Comparison of ENCODE assay signal across 10 cellular contexts in the genomic region with DNA sequence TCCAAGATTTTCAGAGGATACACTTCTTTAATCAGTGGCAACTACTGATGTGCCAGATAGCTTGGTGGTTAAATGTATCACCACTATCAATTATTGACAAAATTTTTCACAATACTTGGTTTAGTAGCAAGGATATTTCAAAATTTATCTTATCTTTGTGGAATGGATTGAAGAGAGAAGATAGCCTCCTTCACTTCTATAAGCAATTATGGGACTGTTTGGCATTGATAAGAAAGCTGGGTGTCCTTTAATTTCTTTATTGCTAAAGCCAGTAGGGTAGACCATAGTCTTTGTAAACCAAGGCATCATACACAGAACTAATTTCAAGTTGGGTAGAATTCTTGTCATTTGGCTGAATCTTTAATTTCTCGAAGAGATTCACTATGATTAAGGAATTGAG. TPM values are rescaled to one million over a fixed set of nuclear protein-coding genes. Genes with fewer than 3 reads are reported as not detected.
"Had no signal": no experiment of that assay in that cellular context is flagged by ENCODE, and none has a peak within 500 bp of the region (broad histone marks: within the 10 kb centered on the region; RNA-seq: fewer than 3 reads in every experiment).

No MANE protein-coding gene starts in this region.

- FAIRE-seq: HepG2 had no signal

- H3K36me3 ChIP-seq: HAP-1 had no signal

- H3K9ac ChIP-seq: GM23248 had no signal

- H3K27ac ChIP-seq: GM23248, HL-60 had no signal

- H3K4me3 Mint-ChIP-seq: HFFc6, IgD-negative memory B cell had no signal

- H3K4me3 ChIP-seq: GM23248, HAP-1 had no signal

- ATAC-seq: HCT116, HepG2 had no signal

- DNase-seq: GM23248, GOT3, H7, HFFc6, KG1 had no signal

- H3K9me3 ChIP-seq: HAP-1 had no signal

- H3K36me3 Mint-ChIP-seq: IgD-negative memory B cell had no signal

- H3K27ac Mint-ChIP-seq: HFFc6, IgD-negative memory B cell had no signal

- H2AFZ ChIP-seq: GM23248 had no signal

- H3K9me3 Mint-ChIP-seq: HFFc6, IgD-negative memory B cell had no signal

RNA-seq across cellular contexts. Expression of gene RNF182, which starts 4.9 kb away (rescaled TPM):
- total RNA-seq: HepG2 had no signal
- polyA plus RNA-seq: HepG2, IgD-negative memory B cell had no signal
